ENCODE assay signal across 24 cellular contexts in genomic region chr2:183740241-183740640, GRCh38.
"Had no signal": no experiment of that assay in that cellular context is flagged by ENCODE, and none has a peak within 500 bp of the region (broad histone marks: within the 10 kb centered on the region; RNA-seq: fewer than 3 reads in every experiment).

No MANE protein-coding gene starts in this region.

- H2AFZ ChIP-seq: hepatocyte had no signal

- H3K9me2 ChIP-seq: SK-N-SH had no signal

- H3K27ac ChIP-seq: cardiac muscle cell, hepatocyte, neutrophil, right atrium auricular region, tibial nerve had no signal

- DNase-seq: activated CD4-positive, alpha-beta T cell treated with anti-CD3 and anti-CD28 coated beads for 48 hours; activated CD4-positive, CD25-positive, alpha-beta regulatory T cell; activated CD8-positive, alpha-beta T cell treated with anti-CD3 and anti-CD28 coated beads for 36 hours; activated naive CD4-positive, alpha-beta T cell treated with anti-CD3 and anti-CD28 coated beads for 36 hours; activated naive CD8-positive, alpha-beta T cell treated with anti-CD3 and anti-CD28 coated beads, Interleukin-2, amount 50 U/mL, for 24 hours; activated T-cell treated with anti-CD3 and anti-CD28 coated beads, Interleukin-2, amount 50 U/mL, for 24 hours; aorta; dermis blood vessel endothelial cell; effector memory CD8-positive, alpha-beta T cell; foreskin fibroblast; left cardiac atrium; mesendoderm; natural killer cell; SK-N-SH; stimulated activated CD4-positive, alpha-beta T cell treated with anti-CD3 and anti-CD28 coated beads, Interleukin-12 subunit alpha, Interleukin-12 subunit beta, amount 100 ng/mL, for 4 hours; stimulated activated CD4-positive, alpha-beta T cell treated with anti-CD3 and anti-CD28 coated beads, Interleukin-1b, Interleukin-23, amount 100 ng/mL, for 48 hours; stimulated activated CD8-positive, alpha-beta memory T cell treated with anti-CD3 and anti-CD28 coated beads, Interleukin-4, amount 100 ng/mL, for 48 hours; stimulated activated naive CD4-positive, alpha-beta T cell; T-cell had no signal

- H3K4me1 ChIP-seq: right atrium auricular region, tibial nerve had no signal

- H3K4me2 ChIP-seq: hepatocyte, SK-N-SH had no signal

- H3K4me3 ChIP-seq: cardiac muscle cell, hepatocyte, right atrium auricular region, tibial nerve had no signal

- H3K79me2 ChIP-seq: hepatocyte had no signal

- H3K36me3 ChIP-seq: cardiac muscle cell, neutrophil, right atrium auricular region, tibial nerve had no signal

- H3K9me3 ChIP-seq: neutrophil, right atrium auricular region, SK-N-SH, tibial nerve had no signal
